Comparison of ENCODE assay signal across 10 cellular contexts in genomic region chr11:124424384-124424921, GRCh38. TPM values are rescaled to one million over a fixed set of nuclear protein-coding genes. Genes with fewer than 3 reads are reported as not detected.
"Had no signal": no experiment of that assay in that cellular context is flagged by ENCODE, and none has a peak within 500 bp of the region (broad histone marks: within the 10 kb centered on the region; RNA-seq: fewer than 3 reads in every experiment).

Gene OR8B4 (minus strand): TSS chr11:124424871. CDS start chr11:124424871, 0 bp downstream.

- H3K4me3 ChIP-seq: GM23248, HAP-1 had no signal

- H3K4me1 ChIP-seq: HAP-1 had no signal

- H3K9ac ChIP-seq: GM23248 had no signal

- H3K4me3 Mint-ChIP-seq: HFFc6, IgD-negative memory B cell had no signal

- H3K36me3 Mint-ChIP-seq: IgD-negative memory B cell had no signal

- H3K9me3 ChIP-seq: HAP-1 had no signal

- H3K36me3 ChIP-seq: HAP-1 had no signal

- H3K27ac Mint-ChIP-seq: HFFc6, IgD-negative memory B cell had no signal

- H2AFZ ChIP-seq: GM23248 had no signal

- H3K27ac ChIP-seq: GM23248, HL-60 had no signal

- H3K4me1 Mint-ChIP-seq: IgD-negative memory B cell had no signal

- DNase-seq: GM23248, GOT3, HFFc6, KG1 had no signal

- ATAC-seq: HCT116 had no signal

RNA-seq across cellular contexts. Expression of gene OR8B4, which starts in this region (rescaled TPM):
- total RNA-seq: GM23248, H4, HFFc6, HT1080 had no signal
- polyA plus RNA-seq: GM23248, IgD-negative memory B cell had no signal
